18 cellular contexts compared by ENCODE assay signal in genomic region chr3:48142316-48142870, GRCh38.
DNase-seq lines count a peak whose midpoint lies in the region; ATAC-seq lines count a peak whose summit lies in the region.
"Had no signal": no experiment of that assay in that cellular context is flagged by ENCODE, and none has a peak within 500 bp of the region (broad histone marks: within the 10 kb centered on the region; RNA-seq: fewer than 3 reads in every experiment).

No MANE protein-coding gene starts in this region.

- no peaks in the 10 kb centered on the region for H3K9me3 Mint-ChIP-seq in stimulated activated memory B cell treated with anti-CD40 and anti-IgM and Interleukin-4, amounts not matched to agents 10 μg/mL and 1 μg/mL and 100 μg/mL, for 72 hours
- H3K9me3 Mint-ChIP-seq: activated T-helper 2 cell treated with anti-CD3 and anti-CD28 coated beads, Interferon-gamma antibody, Interleukin-2, Interleukin-4, amounts not matched to agents 10 μg/mL and 5 μg/mL and 100 μg/mL, durations not matched to agents 14 hours and 24 hours and 36 hours had no signal

- H3K36me3 Mint-ChIP-seq in stimulated activated memory B cell treated with anti-CD40 and anti-IgM and Interleukin-4, amounts not matched to agents 10 μg/mL and 1 μg/mL and 100 μg/mL, for 72 hours = no peaks in the 10 kb centered on the region

- ATAC-seq in stimulated activated memory B cell treated with anti-CD40 and anti-IgM and Interleukin-4, amounts not matched to agents 10 μg/mL and 1 μg/mL and 100 μg/mL, for 72 hours = peak; percentile 39
- ATAC-seq: left cardiac atrium had no signal

- peak overlapping the region; percentile 71 for H3K27ac ChIP-seq in epithelial cell of prostate
- H3K27ac ChIP-seq: adrenal gland had no signal

- peaks cover 14% of the 10 kb centered on the region for H3K4me1 Mint-ChIP-seq in stimulated activated memory B cell treated with anti-CD40 and anti-IgM and Interleukin-4, amounts not matched to agents 10 μg/mL and 1 μg/mL and 100 μg/mL, for 72 hours

- H3K27me3 Mint-ChIP-seq in stimulated activated memory B cell treated with anti-CD40 and anti-IgM and Interleukin-4, amounts not matched to agents 10 μg/mL and 1 μg/mL and 100 μg/mL, for 72 hours = no peaks in the 10 kb centered on the region

- H3K27ac Mint-ChIP-seq in stimulated activated memory B cell treated with anti-CD40 and anti-IgM and Interleukin-4, amounts not matched to agents 10 μg/mL and 1 μg/mL and 100 μg/mL, for 72 hours = no peak overlapping the region
- H3K27ac Mint-ChIP-seq: activated T-helper 2 cell treated with anti-CD3 and anti-CD28 coated beads, Interferon-gamma antibody, Interleukin-2, Interleukin-4, amounts not matched to agents 10 μg/mL and 5 μg/mL and 100 μg/mL, durations not matched to agents 14 hours and 24 hours and 36 hours had no signal

- H3K4me3 Mint-ChIP-seq in stimulated activated memory B cell treated with anti-CD40 and anti-IgM and Interleukin-4, amounts not matched to agents 10 μg/mL and 1 μg/mL and 100 μg/mL, for 72 hours = no peak overlapping the region

- peak; percentile 2 to 34 (median 6) for DNase-seq in NCI-H1417 (lab: John Stamatoyannopoulos, UW)
- DNase-seq in NCI-H1417 treated with DMSO at 0.1 percent for 48 hours (lab: John Stamatoyannopoulos, UW) = no peak
- peak; percentile 40 for DNase-seq in NCI-H2196 (lab: John Stamatoyannopoulos, UW; ENCODE audit: unreplicated experiment)
- peak; percentile 71 for DNase-seq in epithelial cell of prostate (ENCODE audit: low read depth, low spot score)
- no peak for DNase-seq in activated CD4-positive, alpha-beta T cell treated with anti-CD3 and anti-CD28 coated beads for 4 hours
- DNase-seq in LoVo (ENCODE audit: low spot score) = no peak
- DNase-seq in NCI-H1092 treated with DMSO at 0.1 percent for 48 hours (lab: John Stamatoyannopoulos, UW) = no peak
- DNase-seq: 8988T; adrenal gland; caudate nucleus; DMS153; effector memory CD4-positive, alpha-beta T cell; hypothalamus; left cardiac atrium; NCI-H774; stimulated activated CD4-positive, alpha-beta T cell treated with anti-CD3 and anti-CD28 coated beads, Interleukin-4, amount 100 ng/mL, for 4 hours had no signal

Comparison
In these comparisons a context has a peak if more than half of its experiments do, and no peak if none do; other contexts are left out.
1. DNase-seq: peak in NCI-H1417 (3 of 3), NCI-H2196 (single experiment) and epithelial cell of prostate (single experiment); none in NCI-H1417 treated with DMSO at 0.1 percent for 48 hours (single experiment), activated CD4-positive, alpha-beta T cell treated with anti-CD3 and anti-CD28 coated beads for 4 hours (0 of 2), LoVo (single experiment) and NCI-H1092 treated with DMSO at 0.1 percent for 48 hours (single experiment).